ENCODE assay signal across 1 cellular context in genomic region chr11:10021563-10021962, GRCh38.
TF ChIP-seq lines count a peak whose summit lies in the region.

No MANE protein-coding gene starts in this region.

TF ChIP-seq in IMR-90, 13 proteins besides CTCF, POLR2A, EP300 and RAD21 (continued from another document):
- TF ChIP-seq FOS (IDR thresholded peaks at IDR 0.05; ENCODE audit: low read depth, low read length) (no peak), MAFK (IDR thresholded peaks at IDR 0.05; ENCODE audit: low read depth, low read length) (no peak), RCOR1 (IDR thresholded peaks at IDR 0.05; ENCODE audit: insufficient replicate concordance, low read length) (no peak), RFX5 (IDR thresholded peaks at IDR 0.05; ENCODE audit: low read depth, low read length) (no peak), CHD1 (IDR thresholded peaks at IDR 0.05; ENCODE audit: low read depth, low read length) (no peak)
